Comparison of ENCODE assay signal across 12 cellular contexts in genomic region chr2:134124047-134124753, GRCh38.
DNase-seq lines count a peak whose midpoint lies in the region; TF ChIP-seq lines count a peak whose summit lies in the region.
"Had no signal": no experiment of that assay in that cellular context is flagged by ENCODE, and none has a peak within 500 bp of the region (broad histone marks: within the 10 kb centered on the region; RNA-seq: fewer than 3 reads in every experiment).

No MANE protein-coding gene starts in this region.

- TF ChIP-seq POLR2A in spleen (IDR thresholded peaks at IDR 0.05) = no peak

- no peaks in the 10 kb centered on the region for H3K9me2 ChIP-seq in PC-9 (ENCODE audit: insufficient read depth)

- no peaks in the 10 kb centered on the region for H3F3A ChIP-seq in PC-9 (ENCODE audit: insufficient read depth, low read depth)

- intact Hi-C loops in PC-9 (cut with micrococcal nuclease; ENCODE audit: unreplicated experiment) = no loop called here
- intact Hi-C loops in spleen (cut with DNase I; ENCODE audit: low total_unique reads) = no loop called here

- CTCF ChIA-PET in PC-9 (lab: Charles Lee) = no interaction called here

- H3K4me1 ChIP-seq in BE2C (peaks cover 4% of the 10 kb centered on the region; the same call in 1 of the 2 replicates), PC-9 (replicated peaks; ENCODE audit: insufficient read depth) (peaks cover 4% of the 10 kb centered on the region; the same call in 1 of the 2 replicates), spleen (peaks cover 53 to 88% (median 86%) of the 10 kb centered on the region in 6 donors)

- H3K27ac ChIP-seq in PC-9 = no peak overlapping the region
- peak overlapping the region in 2 of 8 donors; percentile 16 to 59 for H3K27ac ChIP-seq in spleen

- no peak for TF ChIP-seq CTCF in BE2C (IDR thresholded peaks at IDR 0.05; ENCODE audit: low read depth, low read length)
- no peak for TF ChIP-seq CTCF in PC-9 (conservative IDR thresholded peaks at IDR 0.05)
- TF ChIP-seq CTCF in spleen (IDR thresholded peaks at IDR 0.05 in 8 of 11, conservative IDR thresholded peaks at IDR 0.05 in 3 of 11) = no peak

- H3K4me3 ChIP-seq in BE2C (ENCODE audit: low read depth, low read length) = no peak overlapping the region; the same call in 1 of the 2 replicates
- H3K4me3 ChIP-seq in PC-9 = no peak overlapping the region
- H3K4me3 ChIP-seq in spleen = peak overlapping the region in 1 of 8 donors; percentile 99

- no peak overlapping the region for H3K4me2 ChIP-seq in PC-9

- no peak overlapping the region for H2AFZ ChIP-seq in PC-9

- H3K36me3 ChIP-seq in BE2C (no peaks in the 10 kb centered on the region), PC-9 (ENCODE audit: low read depth) (no peaks in the 10 kb centered on the region), spleen (no peaks in the 10 kb centered on the region)

- peaks cover 11% of the 10 kb centered on the region for H3K79me2 ChIP-seq in PC-9 (ENCODE audit: low read depth)

- POLR2A ChIA-PET in PC-9 (lab: Charles Lee; ENCODE audit: unreplicated experiment) = interaction anchor here (0.5 kb wide), 1 partner anchor 72 kb away, joined by 3 read pairs; no protein-coding TSS in a partner anchor

- H4K20me1 ChIP-seq in PC-9 (ENCODE audit: insufficient read depth) = 0 out of 2 replicates have a peak, but pooled peaks cover 3% of the 10 kb centered on the region

- DNase-seq in BE2C (peak; percentile 52), HT-29 (ENCODE audit: low spot score) (peak; percentile 59), NCI-H69 (lab: John Stamatoyannopoulos, UW) (peak; percentile 92), islet precursor cell (peak; percentile 24), cortex of kidney (lab: John Stamatoyannopoulos, UW) (no peak), PC-9 (no peak), spleen (no peak)
- no peak for DNase-seq in stimulated activated CD4-positive, alpha-beta T cell treated with anti-CD3 and anti-CD28 coated beads, Interleukin-4, amount 100 ng/mL, for 1 hour
- DNase-seq: activated CD4-positive, alpha-beta T cell treated with anti-CD3 and anti-CD28 coated beads, Interleukin-2, amount 50 U/mL, for 1 hour; activated naive CD8-positive, alpha-beta T cell treated with anti-CD3 and anti-CD28 coated beads, Interleukin-2, amount 10 ng/mL, durations not matched to agents 7 days and 5 days; KBM-7; stimulated activated CD4-positive, alpha-beta T cell treated with anti-CD3 and anti-CD28 coated beads, Interleukin-2, amount 100 ng/mL, for 48 hours had no signal

- no peaks in the 10 kb centered on the region for H3K9me3 ChIP-seq in BE2C
- H3K9me3 ChIP-seq in PC-9 (ENCODE audit: insufficient read depth, low read depth) = no peaks in the 10 kb centered on the region
- no peaks in the 10 kb centered on the region for H3K9me3 ChIP-seq in spleen

- no peaks in the 10 kb centered on the region for H3K27me3 ChIP-seq in BE2C
- no peaks in the 10 kb centered on the region for H3K27me3 ChIP-seq in PC-9 (ENCODE audit: insufficient read depth, low read depth)
- H3K27me3 ChIP-seq in spleen (replicated peaks in 1 of 7) = no peaks in the 10 kb centered on the region

- 30 to 42% (median 36%) methylated on average over 3 of the region's 3 CpGs for WGBS in spleen, 5 donors

- BruUV-seq in PC-9 (replicated peaks; lab: Mats Ljungman, UMichigan) = no TSS peak

Comparison
In these comparisons a context has a peak if more than half of its experiments do, and no peak if none do; other contexts are left out.
1. DNase-seq: peak in BE2C (single experiment), HT-29 (single experiment), NCI-H69 (single experiment) and islet precursor cell (single experiment); none in cortex of kidney (single experiment), stimulated activated CD4-positive, alpha-beta T cell treated with anti-CD3 and anti-CD28 coated beads, Interleukin-4, amount 100 ng/mL, for 1 hour (single experiment), PC-9 (0 of 2) and spleen (single experiment).